8 cellular contexts compared by ENCODE assay signal in the genomic region with DNA sequence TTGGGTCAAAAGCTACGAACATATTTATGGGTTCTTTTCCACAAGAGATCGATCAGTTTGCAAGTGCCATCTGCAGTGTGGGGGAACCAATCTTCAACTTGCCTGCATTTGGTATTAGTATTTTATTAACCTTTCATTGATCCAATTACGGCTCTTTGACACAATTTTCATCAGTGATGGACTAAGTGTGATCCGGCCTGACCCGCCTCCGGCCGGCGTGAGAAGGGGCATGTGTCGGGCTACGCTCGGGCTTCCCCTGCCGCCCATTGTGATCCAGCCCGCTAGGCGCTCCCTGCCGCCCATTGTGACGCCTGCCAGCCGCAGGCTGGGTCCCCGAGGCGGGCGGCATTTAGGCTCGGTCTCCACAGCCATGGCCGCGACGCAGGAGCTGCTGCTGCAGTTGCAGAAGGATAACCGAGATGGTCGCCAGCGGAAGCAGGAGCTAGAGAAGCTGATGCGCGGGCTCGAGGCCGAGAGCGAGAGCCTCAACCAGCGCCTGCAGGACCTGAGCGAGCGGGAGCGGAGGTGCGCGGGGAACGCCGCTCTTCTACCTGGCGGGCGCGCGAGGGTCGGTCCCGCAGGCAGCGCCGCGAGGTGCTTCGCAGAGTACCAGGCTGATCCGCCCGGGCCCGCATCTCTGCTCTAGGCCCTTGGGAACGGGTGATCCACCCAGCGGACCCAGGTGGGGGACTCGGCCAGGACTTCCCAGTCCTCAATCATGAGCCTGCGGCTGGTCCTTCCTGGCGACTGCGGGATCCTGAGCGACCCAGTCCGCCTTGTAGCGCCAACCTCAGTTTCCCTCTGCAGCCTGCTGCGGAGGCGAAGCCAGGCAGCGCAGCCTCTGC. TPM values are rescaled to one million over a fixed set of nuclear protein-coding genes. Genes with fewer than 3 reads are reported as not detected.
A peak's percentile ranks its signal among the peaks of the same experiment; 100 is the strongest.
DNase-seq lines count a peak whose midpoint lies in the region; ATAC-seq, FAIRE-seq and TF ChIP-seq lines count a peak whose summit lies in the region.
"Not testable (repeated sequence)": the region's sequence is repeated elsewhere in the genome, so short reads cannot be mapped to it uniquely, and the experiment has no call there.

TMEM191B (plus strand) TSS at position 51 of the 845 bp plus-strand sequence; CDS start at position 230, 179 bp downstream.

- not testable (repeated sequence) for H3K9me3 ChIP-seq in CD4-positive, CD25-positive, alpha-beta regulatory T cell (ENCODE audit: control insufficient read depth in 2 of 2, low read length in 2 of 2); HCT116 (ENCODE audit: control insufficient read depth in 1 of 2, insufficient read depth in 1 of 2, low read depth in 1 of 2, low read length in 2 of 2); OCI-LY7 (ENCODE audit: low read length); pancreas

- not testable (repeated sequence) for H3K4me2 ChIP-seq in HCT116 (ENCODE audit: low read length); OCI-LY7 (ENCODE audit: low read length)

- not testable (repeated sequence) for TF ChIP-seq CTCF in HCT116 (IDR thresholded peaks at IDR 0.05 in 2 of 3, conservative IDR thresholded peaks at IDR 0.05 in 1 of 3; ENCODE audit: borderline replicate concordance in 1 of 3, insufficient read depth in 1 of 3, low read depth in 2 of 3, low read length in 2 of 3); OCI-LY7 (conservative IDR thresholded peaks at IDR 0.05; ENCODE audit: low read length); pancreas (IDR thresholded peaks at IDR 0.05)

- H4K20me1 ChIP-seq in HCT116 (ENCODE audit: insufficient read depth); OCI-LY7 (ENCODE audit: insufficient read depth, low read length): not testable (repeated sequence)

- H3K27ac ChIP-seq in CD4-positive, CD25-positive, alpha-beta regulatory T cell (ENCODE audit: insufficient read depth, low read length, poor library complexity, severe bottlenecking); HCT116 (ENCODE audit: low read depth, low read length); pancreas: not testable (repeated sequence)
- peak within 1 kb of the TSS; percentile 33 for H3K27ac ChIP-seq in OCI-LY7 (ENCODE audit: low read depth, low read length, poor library complexity, severe bottlenecking)

- H3K27me3 Mint-ChIP-seq in CD4-positive, CD25-positive, alpha-beta regulatory T cell; activated naive CD8-positive, alpha-beta T cell treated with anti-CD3 and anti-CD28 coated beads for 36 hours: not testable (repeated sequence)

- H2AFZ ChIP-seq in HCT116 (ENCODE audit: low read depth, low read length, poor library complexity, severe bottlenecking); OCI-LY7 (ENCODE audit: low read length): not testable (repeated sequence)

- peak; percentile 0 to 6 for ATAC-seq in CD4-positive, CD25-positive, alpha-beta regulatory T cell (ENCODE audit: low read depth in 2 of 2)
- ATAC-seq in GM19372 (IDR thresholded peaks at IDR 0.05; ENCODE audit: low read depth, unreplicated experiment), result peak; percentile 18
- ATAC-seq in HCT116, result peak; percentile 5
- ATAC-seq in HG03108 (IDR thresholded peaks at IDR 0.05; ENCODE audit: unreplicated experiment), result peak; percentile 24
- ATAC-seq in left cardiac atrium, result peak; percentile 8 to 25
- peak; percentile 9 to 31 (median 24) for ATAC-seq in pancreas

- DNase-seq in CD4-positive, CD25-positive, alpha-beta regulatory T cell; HCT116 (ENCODE audit: low read depth, low spot score); OCI-LY7 (ENCODE audit: low spot score); activated naive CD8-positive, alpha-beta T cell treated with anti-CD3 and anti-CD28 coated beads for 36 hours; left cardiac atrium; pancreas: not testable (repeated sequence)

- not testable (repeated sequence) for H3K4me3 Mint-ChIP-seq in CD4-positive, CD25-positive, alpha-beta regulatory T cell
- peak within 1 kb of the TSS; percentile 63 for H3K4me3 Mint-ChIP-seq in activated naive CD8-positive, alpha-beta T cell treated with anti-CD3 and anti-CD28 coated beads for 36 hours

- BruUV-seq in HCT116 (replicated peaks; lab: Mats Ljungman, UMichigan); OCI-LY7 (replicated peaks; lab: Mats Ljungman, UMichigan): not testable (repeated sequence)

- POLR2A ChIA-PET in HCT116 (lab: Charles Lee); OCI-LY7 (lab: Charles Lee): not testable (repeated sequence)

- not testable (repeated sequence) for H3K27ac Mint-ChIP-seq in CD4-positive, CD25-positive, alpha-beta regulatory T cell; activated naive CD8-positive, alpha-beta T cell treated with anti-CD3 and anti-CD28 coated beads for 36 hours

- not testable (repeated sequence) for TF ChIP-seq POLR2A in HCT116 (IDR thresholded peaks at IDR 0.05; ENCODE audit: borderline replicate concordance, extremely low read depth, insufficient read depth, insufficient read length)

- not testable (repeated sequence) for FAIRE-seq in pancreas (lab: Jason Lieb, UNC)

- H3K36me3 Mint-ChIP-seq in CD4-positive, CD25-positive, alpha-beta regulatory T cell; activated naive CD8-positive, alpha-beta T cell treated with anti-CD3 and anti-CD28 coated beads for 36 hours: not testable (repeated sequence)

- TF ChIP-seq RAD21 in HCT116 (IDR thresholded peaks at IDR 0.05; ENCODE audit: low read depth), result not testable (repeated sequence)

- not testable (repeated sequence) for H3K79me2 ChIP-seq in HCT116 (ENCODE audit: insufficient read depth, low read length); OCI-LY7 (ENCODE audit: insufficient read depth, low read depth, low read length)

- RAD21 ChIA-PET in HCT116 (lab: Charles Lee; ENCODE audit: low non-redundant PET in 1 of 2, low total read pairs in 2 of 2, uncharacterized antibody in 2 of 2, unreplicated experiment in 2 of 2), result not testable (repeated sequence)

- H3K27me3 ChIP-seq in CD4-positive, CD25-positive, alpha-beta regulatory T cell (ENCODE audit: control insufficient read depth, insufficient read depth, low read length); HCT116 (ENCODE audit: insufficient read depth, low read length); pancreas: not testable (repeated sequence)

- not testable (repeated sequence) for H3K9me3 Mint-ChIP-seq in CD4-positive, CD25-positive, alpha-beta regulatory T cell; activated naive CD8-positive, alpha-beta T cell treated with anti-CD3 and anti-CD28 coated beads for 36 hours

- H3K4me1 Mint-ChIP-seq in CD4-positive, CD25-positive, alpha-beta regulatory T cell; activated naive CD8-positive, alpha-beta T cell treated with anti-CD3 and anti-CD28 coated beads for 36 hours: not testable (repeated sequence)

- not testable (repeated sequence) for H3K4me3 ChIP-seq in CD4-positive, CD25-positive, alpha-beta regulatory T cell (ENCODE audit: low read depth, low read length); HCT116 (replicated peaks in 1 of 2; ENCODE audit: low read depth in 1 of 2, low read length in 2 of 2); pancreas
- H3K4me3 ChIP-seq in OCI-LY7 (ENCODE audit: low read depth, low read length, poor library complexity, severe bottlenecking), result peak within 1 kb of the TSS; percentile 51

- WGBS in pancreas, 2 donors, result no CpG with 5 or more reads among the region's 65 CpGs

- CTCF ChIA-PET in HCT116 (lab: Charles Lee); OCI-LY7 (lab: Charles Lee; ENCODE audit: unreplicated experiment): not testable (repeated sequence)

- intact Hi-C loops in HCT116 (cut with micrococcal nuclease); OCI-LY7 (cut with micrococcal nuclease; ENCODE audit: unreplicated experiment); left cardiac atrium (cut with DNase I); pancreas (cut with DNase I): not testable (repeated sequence)

- H3K9me2 ChIP-seq in HCT116 (ENCODE audit: insufficient read depth); OCI-LY7 (ENCODE audit: insufficient read depth, low read length): not testable (repeated sequence)

- not testable (repeated sequence) for H3K9ac ChIP-seq in HCT116 (ENCODE audit: low read length)

- H3K4me1 ChIP-seq in CD4-positive, CD25-positive, alpha-beta regulatory T cell (ENCODE audit: control insufficient read depth, insufficient read depth, low read length, poor library complexity, severe bottlenecking); HCT116 (ENCODE audit: control insufficient read depth in 1 of 2, insufficient read depth in 2 of 2, low read length in 2 of 2); OCI-LY7 (ENCODE audit: insufficient read depth, low read length, poor library complexity, severe bottlenecking); pancreas: not testable (repeated sequence)

- not testable (repeated sequence) for H3K36me3 ChIP-seq in CD4-positive, CD25-positive, alpha-beta regulatory T cell (ENCODE audit: control insufficient read depth, insufficient read depth, low read length); HCT116 (ENCODE audit: control insufficient read depth in 1 of 2, insufficient read depth in 2 of 2, low read length in 2 of 2); OCI-LY7 (ENCODE audit: insufficient read depth, low read length); pancreas

RNA-seq across cellular contexts. Expression of gene TMEM191B, which starts in this region (rescaled TPM):
- 3.5 TPM for total RNA-seq in CD4-positive, CD25-positive, alpha-beta regulatory T cell
- 1 to 10 TPM in 1 of 4 donors, under 1 TPM in 3; 0.52 to 1.3 (median 0.70) TPM for polyA plus RNA-seq in CD4-positive, CD25-positive, alpha-beta regulatory T cell
- total RNA-seq in HCT116 (2021; ENCODE audit: unreplicated experiment) (2.1 TPM), OCI-LY7 (2022) (0.50 and 2.4 TPM in 2 replicates), left cardiac atrium (under 1 TPM in 1 of 2 donors, not detected in 1; 0.91 TPM), pancreas (under 1 TPM in 3 of 6 donors, not detected in 3; 0.28 to 0.69 (median 0.35) TPM)
- 2.9 and 5.3 TPM in 2 replicates for polyA plus RNA-seq in HCT116 (2012)
- total RNA-seq in OCI-LY7 (2014; rRNA removed; shearing (Covaris generic)), result 0.88 and 4.3 TPM in 2 replicates
- total RNA-seq in activated naive CD8-positive, alpha-beta T cell treated with anti-CD3 and anti-CD28 coated beads for 36 hours, result 1 to 10 TPM; 1.5 to 1.7 TPM
- 1 to 10 TPM; 1.2 to 1.6 TPM for polyA plus RNA-seq in pancreas

Comparison
In these comparisons a context has a peak if more than half of its experiments do, and no peak if none do; other contexts are left out.
1. Peak in ATAC-seq in left cardiac atrium; RNA of the gene not detected or under 1 TPM.